In the genomic region with DNA sequence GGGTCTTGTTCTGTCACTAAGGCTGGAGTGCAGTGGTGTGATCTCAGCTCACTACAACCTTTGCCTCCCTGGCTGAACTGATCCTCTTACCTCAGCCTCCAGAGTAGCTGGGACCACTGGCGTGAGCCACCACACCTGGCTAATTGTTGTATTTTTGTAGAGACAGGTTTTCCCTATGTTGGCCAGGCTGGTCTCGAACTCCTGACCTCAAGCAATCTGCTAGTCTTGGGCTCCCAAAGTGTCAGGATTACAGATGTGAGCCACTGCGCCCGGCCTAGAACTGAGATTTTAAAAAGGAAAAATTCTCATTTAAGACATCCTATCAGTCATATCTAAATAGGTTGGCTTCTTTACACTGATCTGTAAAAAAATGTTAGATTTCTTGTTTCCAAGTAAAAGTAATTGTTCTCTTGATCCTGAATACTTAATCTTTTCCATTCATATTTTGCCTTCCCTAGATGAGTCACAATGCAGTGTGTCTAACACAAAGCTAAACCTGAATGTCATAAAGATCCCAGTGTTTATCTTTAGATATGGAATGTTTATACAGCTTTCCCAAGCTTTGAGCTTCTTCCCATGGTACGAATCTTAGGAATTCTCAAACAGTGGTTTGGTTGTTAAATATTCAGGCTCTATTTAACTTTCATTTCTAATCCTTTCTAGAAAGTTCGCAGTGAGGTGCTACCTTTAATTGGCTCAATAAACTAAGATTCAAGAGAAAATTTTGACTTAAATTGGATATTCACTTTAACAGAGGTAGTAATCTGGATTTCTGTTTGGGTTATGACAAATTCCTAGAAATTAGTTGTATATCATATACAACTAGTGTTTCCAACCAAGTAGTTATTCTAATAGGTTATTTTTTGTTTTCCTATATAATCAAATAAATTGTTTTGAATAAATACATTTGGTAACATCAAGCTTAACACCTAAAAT, we compare ENCODE assay signal across 15 cellular contexts. TPM values are rescaled to one million over a fixed set of nuclear protein-coding genes. Genes with fewer than 3 reads are reported as not detected.
DNase-seq lines count a peak whose midpoint lies in the region; ATAC-seq and TF ChIP-seq lines count a peak whose summit lies in the region.
"Had no signal": no experiment of that assay in that cellular context is flagged by ENCODE, and none has a peak within 500 bp of the region (broad histone marks: within the 10 kb centered on the region; RNA-seq: fewer than 3 reads in every experiment).

No MANE protein-coding gene starts in this region.

- H3K4me1 Mint-ChIP-seq in type B pancreatic cell (ENCODE audit: unreplicated experiment): peaks cover 28% of the 10 kb centered on the region
- H3K4me1 Mint-ChIP-seq: central memory CD8-positive, alpha-beta T cell; GM23338 had no signal

- H3K9ac ChIP-seq in colonic mucosa (ENCODE audit: low read depth in 2 of 2, low read length in 2 of 2): no peak overlapping the region
- H3K9ac ChIP-seq: KMS-11, parathyroid adenoma had no signal

- no peak for ATAC-seq in GM21390 (IDR thresholded peaks at IDR 0.05; ENCODE audit: unreplicated experiment)
- ATAC-seq: activated T-cell treated with anti-CD3 and anti-CD28 coated beads, Interleukin-2, amount 50 U/mL, for 4 hours; GM23338 had no signal

- intact Hi-C loops in colonic mucosa (cut with DNase I): no loop called here

- H3K27ac ChIP-seq in colonic mucosa: peak overlapping the region; percentile 18
- H3K27ac ChIP-seq: KMS-11, parathyroid adenoma had no signal

- no peaks in the 10 kb centered on the region for H3K9me3 ChIP-seq in colonic mucosa

- H3K27ac Mint-ChIP-seq in type B pancreatic cell: no peak overlapping the region
- H3K27ac Mint-ChIP-seq: GM23338 had no signal

- H3K4me3 ChIP-seq in AG10803 (ENCODE audit: low read length): no peak overlapping the region
- H3K4me3 ChIP-seq in colonic mucosa: no peak overlapping the region
- H3K4me3 ChIP-seq: GM23338 had no signal

- no peaks in the 10 kb centered on the region for H3K27me3 ChIP-seq in colonic mucosa

- DNase-seq in AG10803 (ENCODE audit: low read depth) (peak; percentile 43), M059J (ENCODE audit: low read depth) (peak; percentile 85), colonic mucosa (no peak), lung microvascular endothelial cell (ENCODE audit: low read depth in 2 of 2) (peak; percentile 80 to 91), type B pancreatic cell (ENCODE audit: extremely low spot score, unreplicated experiment) (no peak), NCI-H2227 treated with DMSO at 0.1 percent for 48 hours (lab: John Stamatoyannopoulos, UW) (no peak)
- DNase-seq in activated CD4-positive, CD25-positive, alpha-beta regulatory T cell (lab: John Stamatoyannopoulos, UW): no peak
- DNase-seq: activated T-cell treated with anti-CD3 and anti-CD28 coated beads, Interleukin-2, amount 50 U/mL, for 4 hours; head of caudate nucleus; Right ventricle myocardium superior had no signal

- peaks cover 5% of the 10 kb centered on the region for H3K4me1 ChIP-seq in colonic mucosa

- no peaks in the 10 kb centered on the region for H3K36me3 Mint-ChIP-seq in type B pancreatic cell

- H3K4me3 Mint-ChIP-seq in type B pancreatic cell: no peak overlapping the region
- H3K4me3 Mint-ChIP-seq: activated T-cell treated with anti-CD3 and anti-CD28 coated beads, Interleukin-2, amount 50 U/mL, for 4 hours; central memory CD8-positive, alpha-beta T cell; GM23338 had no signal

- no peak for TF ChIP-seq CTCF in AG10803 (conservative IDR thresholded peaks at IDR 0.05; ENCODE audit: low read length)
- no peak for TF ChIP-seq CTCF in colonic mucosa (IDR thresholded peaks at IDR 0.05)
- no peak for TF ChIP-seq CTCF in type B pancreatic cell (conservative IDR thresholded peaks at IDR 0.05)

- H3K9me3 Mint-ChIP-seq in type B pancreatic cell: no peaks in the 10 kb centered on the region
- H3K9me3 Mint-ChIP-seq: activated T-cell treated with anti-CD3 and anti-CD28 coated beads, Interleukin-2, amount 50 U/mL, for 4 hours; central memory CD8-positive, alpha-beta T cell; GM23338 had no signal

- no peaks in the 10 kb centered on the region for H3K27me3 Mint-ChIP-seq in type B pancreatic cell

- H3K36me3 ChIP-seq in colonic mucosa: no peaks in the 10 kb centered on the region

RNA-seq across cellular contexts. Expression of a gene that starts 12.1 kb away (rescaled TPM):
- total RNA-seq in M059J (2014; rRNA removed; shearing (Covaris generic)): 112 and 225 TPM in 2 replicates
- total RNA-seq in colonic mucosa: 10 to 100 TPM; 91.6 to 96.7 TPM
- 315 and 406 TPM in 2 replicates for total RNA-seq in lung microvascular endothelial cell
- 141 and 226 TPM in 2 replicates for total RNA-seq in type B pancreatic cell (ENCODE audit: low replicate concordance)

Comparison
In these comparisons a context has a peak if more than half of its experiments do, and no peak if none do; other contexts are left out.
1. DNase-seq: peak in AG10803 (single experiment), M059J (single experiment) and lung microvascular endothelial cell (2 of 2); none in colonic mucosa (single experiment), type B pancreatic cell (single experiment), NCI-H2227 treated with DMSO at 0.1 percent for 48 hours (single experiment) and activated CD4-positive, CD25-positive, alpha-beta regulatory T cell (0 of 4).